ENCODE assay signal across 1 cellular context in the genomic region with DNA sequence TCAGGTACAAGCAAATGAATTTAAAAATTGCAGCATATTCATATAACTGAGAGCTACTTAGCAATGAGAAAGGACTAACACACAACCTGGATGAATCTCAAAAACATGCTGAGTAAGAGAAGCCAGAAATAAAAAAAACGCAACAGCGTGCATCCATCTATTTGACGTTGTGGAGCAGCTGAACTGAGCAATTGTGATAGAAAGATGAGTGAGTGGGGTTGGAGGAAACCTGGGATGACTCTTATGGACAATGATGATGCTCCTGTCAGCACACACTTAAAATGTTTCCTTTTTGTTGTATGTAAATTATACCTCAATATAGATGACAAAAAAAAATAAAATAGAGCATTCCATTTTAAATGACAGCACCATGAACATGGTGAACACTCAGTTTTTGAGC.
TF ChIP-seq lines count a peak whose summit lies in the region.

No MANE protein-coding gene starts in this region.

TF ChIP-seq in K562, 482 proteins besides CTCF, POLR2A, EP300 and RAD21:
- no peak for TF ChIP-seq SIRT6 (IDR thresholded peaks at IDR 0.05; ENCODE audit: low read depth, low read length)
- peak; percentile 43; the same call in 1 of the 2 replicates for TF ChIP-seq ZNF316 (IDR thresholded peaks at IDR 0.05)
- no peak for TF ChIP-seq NRF1 (conservative IDR thresholded peaks at IDR 0.05 in 1 of 2, IDR thresholded peaks at IDR 0.05 in 1 of 2)
